1 cellular context compared by ENCODE assay signal in the genomic region with DNA sequence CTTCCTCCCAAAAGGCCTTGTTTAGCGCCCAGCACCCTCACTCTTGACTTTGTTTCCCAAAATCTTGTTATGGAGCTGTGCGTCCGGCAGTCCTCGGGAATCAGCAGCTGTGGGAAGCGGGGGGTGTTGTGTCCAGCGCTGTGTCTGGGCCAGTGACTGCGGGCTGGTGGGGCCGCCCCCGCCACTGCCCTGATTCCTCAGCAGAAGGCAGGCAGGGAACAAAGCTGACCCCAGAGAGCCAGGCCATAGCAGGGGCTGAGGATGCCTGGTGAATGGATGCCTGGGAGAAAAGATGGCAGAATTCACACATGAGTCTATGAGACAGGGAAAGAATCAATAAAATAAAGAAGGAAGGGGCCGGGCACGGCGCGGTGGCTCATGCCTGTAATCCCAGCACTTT.
TF ChIP-seq lines count a peak whose summit lies in the region.

No MANE protein-coding gene starts in this region.

TF ChIP-seq in GM12878, 131 proteins besides CTCF, POLR2A, EP300 and RAD21:
- TF ChIP-seq, protein P1, sequence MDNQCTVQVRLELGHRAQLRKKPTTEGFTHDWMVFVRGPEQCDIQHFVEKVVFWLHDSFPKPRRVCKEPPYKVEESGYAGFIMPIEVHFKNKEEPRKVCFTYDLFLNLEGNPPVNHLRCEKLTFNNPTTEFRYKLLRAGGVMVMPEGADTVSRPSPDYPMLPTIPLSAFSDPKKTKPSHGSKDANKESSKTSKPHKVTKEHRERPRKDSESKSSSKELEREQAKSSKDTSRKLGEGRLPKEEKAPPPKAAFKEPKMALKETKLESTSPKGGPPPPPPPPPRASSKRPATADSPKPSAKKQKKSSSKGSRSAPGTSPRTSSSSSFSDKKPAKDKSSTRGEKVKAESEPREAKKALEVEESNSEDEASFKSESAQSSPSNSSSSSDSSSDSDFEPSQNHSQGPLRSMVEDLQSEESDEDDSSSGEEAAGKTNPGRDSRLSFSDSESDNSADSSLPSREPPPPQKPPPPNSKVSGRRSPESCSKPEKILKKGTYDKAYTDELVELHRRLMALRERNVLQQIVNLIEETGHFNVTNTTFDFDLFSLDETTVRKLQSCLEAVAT (IDR thresholded peaks at IDR 0.05) = 0 out of 2 replicates have a peak, but pooled peaks have one; percentile 51
- TF ChIP-seq MTA3 (IDR thresholded peaks at IDR 0.05; ENCODE audit: borderline replicate concordance, low read length) = no peak
